2 cellular contexts compared by ENCODE assay signal in genomic region chr7:126702242-126703016, GRCh38.
TF ChIP-seq lines count a peak whose summit lies in the region.

No MANE protein-coding gene starts in this region.

TF ChIP-seq in HCT116, 20 proteins besides CTCF, POLR2A, EP300 and RAD21 (continued from another document):
- no peak for TF ChIP-seq REST (IDR thresholded peaks at IDR 0.05; ENCODE audit: low read depth)
- no peak for TF ChIP-seq CBX3 (IDR thresholded peaks at IDR 0.05; ENCODE audit: low read depth)
- TF ChIP-seq YY1 (IDR thresholded peaks at IDR 0.05; ENCODE audit: extremely low read depth, insufficient replicate concordance, low read depth, low read length): no peak
- no peak for TF ChIP-seq SIN3A (IDR thresholded peaks at IDR 0.05; ENCODE audit: low read depth)
- TF ChIP-seq EZH2 (IDR thresholded peaks at IDR 0.05): no peak
- TF ChIP-seq ZFX (IDR thresholded peaks at IDR 0.05): no peak
- no peak for TF ChIP-seq ELF1 (IDR thresholded peaks at IDR 0.05; ENCODE audit: borderline replicate concordance, low read depth)
- TF ChIP-seq ZBTB33 (IDR thresholded peaks at IDR 0.05; ENCODE audit: extremely low read depth, insufficient replicate concordance, low read length): no peak
- no peak for TF ChIP-seq POLR2AphosphoS5 (IDR thresholded peaks at IDR 0.05; ENCODE audit: low read depth, low read length)
- no peak for TF ChIP-seq FOSL1 (IDR thresholded peaks at IDR 0.05; ENCODE audit: low read depth)
- TF ChIP-seq EZH2phosphoT487 (IDR thresholded peaks at IDR 0.05; ENCODE audit: borderline replicate concordance): no peak
- no peak for TF ChIP-seq SP1 (IDR thresholded peaks at IDR 0.05; ENCODE audit: low read depth)
- TF ChIP-seq ZNF274 (IDR thresholded peaks at IDR 0.05; ENCODE audit: low read depth, low read length): no peak
- TF ChIP-seq TCF7L2 (IDR thresholded peaks at IDR 0.05; ENCODE audit: borderline replicate concordance, extremely low read depth, insufficient read depth, insufficient read length): no peak
- no peak for TF ChIP-seq MAX (IDR thresholded peaks at IDR 0.05)
- no peak for TF ChIP-seq EGR1 (IDR thresholded peaks at IDR 0.05; ENCODE audit: low read depth)
- TF ChIP-seq ATF3 (IDR thresholded peaks at IDR 0.05): no peak

TF ChIP-seq in HepG2, 621 proteins besides CTCF, POLR2A, EP300 and RAD21 (continued from another document):
- no peak for TF ChIP-seq PAXIP1 (CRISPR knock-in tag; conservative IDR thresholded peaks at IDR 0.05)
